ENCODE assay signal across 26 cellular contexts in the genomic region with DNA sequence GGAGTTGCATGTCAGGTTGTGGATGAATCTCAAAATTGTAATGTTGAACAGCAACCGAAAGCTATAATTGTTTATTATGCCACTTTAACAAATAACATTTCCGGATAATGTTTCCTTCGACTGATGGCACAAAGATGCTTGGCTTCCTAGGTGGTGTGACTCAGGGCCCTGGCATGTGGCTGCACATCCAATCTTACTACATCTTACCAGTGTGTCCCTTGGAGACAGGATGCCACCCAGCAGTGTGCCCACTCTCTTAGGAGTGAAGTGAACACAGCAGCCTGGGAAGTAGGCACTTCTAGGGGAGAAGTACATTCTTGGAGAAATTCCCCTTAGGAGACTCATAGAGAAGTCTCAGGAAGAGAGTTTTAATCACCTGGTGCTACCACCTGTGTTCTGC. TPM values are rescaled to one million over a fixed set of nuclear protein-coding genes. Genes with fewer than 3 reads are reported as not detected.
DNase-seq lines count a peak whose midpoint lies in the region; ATAC-seq and TF ChIP-seq lines count a peak whose summit lies in the region.
"Had no signal": no experiment of that assay in that cellular context is flagged by ENCODE, and none has a peak within 500 bp of the region (broad histone marks: within the 10 kb centered on the region; RNA-seq: fewer than 3 reads in every experiment).

No MANE protein-coding gene starts in this region.

- no peak overlapping the region for H3K9ac ChIP-seq in PC-3 (ENCODE audit: low read length)
- H3K9ac ChIP-seq: BLaER1 had no signal

- H3K9me3 Mint-ChIP-seq in immature natural killer cell: peaks cover 0 to 4% (median 0%) of the 10 kb centered on the region in 6 donors

- DNase-seq in EH (ENCODE audit: low read depth) (peak; percentile 25), PC-3 (peak; percentile 15), esophagus muscularis mucosa (ENCODE audit: extremely low spot score) (peak; percentile 42), vagina (ENCODE audit: extremely low spot score in 2 of 2) (peak; percentile 16 to 49), immature natural killer cell (no peak)
- DNase-seq: CD4-positive, CD25-positive, alpha-beta regulatory T cell; GF-D8; KBM-7; MM.1S; NCI-H1048; NCI-H1417 treated with DMSO at 0.1 percent for 48 hours; NCI-H1694 treated with DMSO at 0.1 percent for 48 hours; NCI-H2081; NCI-H2227 treated with DMSO at 0.1 percent for 48 hours; NCI-H526 treated with DMSO at 0.1 percent for 48 hours; Peyer's patch; SIG-M5 had no signal

- TF ChIP-seq EP300 in esophagus muscularis mucosa (IDR thresholded peaks at IDR 0.05): no peak

- CTCF ChIA-PET in PC-3 (lab: Charles Lee): no interaction called here

- peaks cover 1 to 5% (median 4%) of the 10 kb centered on the region in 3 donors for H3K27me3 Mint-ChIP-seq in immature natural killer cell (ENCODE audit: low read depth in 3 of 3)

- H3K36me3 ChIP-seq in PC-3 (ENCODE audit: low read depth, low read length) (no peaks in the 10 kb centered on the region), esophagus muscularis mucosa (no peaks in the 10 kb centered on the region), vagina (no peaks in the 10 kb centered on the region)
- H3K36me3 ChIP-seq: BLaER1, Peyer's patch had no signal

- H3K4me3 Mint-ChIP-seq in immature natural killer cell: no peak overlapping the region
- H3K4me3 Mint-ChIP-seq: CD4-positive, CD25-positive, alpha-beta regulatory T cell had no signal

- POLR2A ChIA-PET in PC-3 (lab: Charles Lee; ENCODE audit: unreplicated experiment): no interaction called here

- H3K4me2 ChIP-seq in PC-3 (ENCODE audit: low read length): no peak overlapping the region
- H3K4me2 ChIP-seq: BLaER1 had no signal

- no peak overlapping the region for H2AFZ ChIP-seq in PC-3 (ENCODE audit: low read length)

- no peak overlapping the region for H3K27ac ChIP-seq in PC-3 (ENCODE audit: low read length)
- no peak overlapping the region for H3K27ac ChIP-seq in esophagus muscularis mucosa (replicated peaks in 1 of 4)
- H3K27ac ChIP-seq in vagina: no peak overlapping the region
- H3K27ac ChIP-seq: BLaER1, Peyer's patch, SK-N-MC had no signal

- TF ChIP-seq CTCF in PC-3 (conservative IDR thresholded peaks at IDR 0.05; ENCODE audit: low read depth, low read length) (no peak), esophagus muscularis mucosa (IDR thresholded peaks at IDR 0.05) (no peak), vagina (IDR thresholded peaks at IDR 0.05) (no peak)

- intact Hi-C loops in PC-3 (cut with micrococcal nuclease): no loop called here
- intact Hi-C loops in esophagus muscularis mucosa (cut with DNase I): no loop called here
- intact Hi-C loops in vagina (cut with DNase I): no loop called here

- H3K4me1 ChIP-seq in PC-3 (ENCODE audit: insufficient read depth, low read length): peaks cover 6% of the 10 kb centered on the region; the same call in 1 of the 2 replicates
- H3K4me1 ChIP-seq in esophagus muscularis mucosa: no peaks in the 10 kb centered on the region
- no peaks in the 10 kb centered on the region for H3K4me1 ChIP-seq in vagina
- H3K4me1 ChIP-seq: BLaER1, Peyer's patch had no signal

- whole genome bisulfite sequencing in esophagus muscularis mucosa: 87% methylated on average over 3 of the region's 3 CpGs

- TF ChIP-seq POLR2A in esophagus muscularis mucosa (IDR thresholded peaks at IDR 0.05; ENCODE audit: low read depth) (no peak), vagina (IDR thresholded peaks at IDR 0.05) (no peak)

- H3F3A ChIP-seq in PC-3 (ENCODE audit: low read length, unreplicated experiment): no peaks in the 10 kb centered on the region

- ATAC-seq in PC-3 (no peak), HG03469 (IDR thresholded peaks at IDR 0.05; ENCODE audit: unreplicated experiment) (no peak), HG02884 (IDR thresholded peaks at IDR 0.05; ENCODE audit: unreplicated experiment) (no peak)

- H3K4me3 ChIP-seq in PC-3 (ENCODE audit: low read length) (no peak overlapping the region), esophagus muscularis mucosa (no peak overlapping the region), vagina (no peak overlapping the region)
- H3K4me3 ChIP-seq: BLaER1, Peyer's patch, SK-N-MC had no signal

- H3K9me3 ChIP-seq in PC-3 (ENCODE audit: low read length) (no peaks in the 10 kb centered on the region), esophagus muscularis mucosa (peaks cover 0 to 15% (median 9%) of the 10 kb centered on the region in 4 donors), vagina (no peaks in the 10 kb centered on the region)
- H3K9me3 ChIP-seq: BLaER1, Peyer's patch had no signal

- H4K20me1 ChIP-seq in PC-3 (ENCODE audit: low read length): no peaks in the 10 kb centered on the region
- H4K20me1 ChIP-seq: BLaER1 had no signal

- no TSS peak for BruUV-seq in PC-3 (replicated peaks; lab: Mats Ljungman, UMichigan)

- no peaks in the 10 kb centered on the region for H3K36me3 Mint-ChIP-seq in immature natural killer cell
- H3K36me3 Mint-ChIP-seq: CD4-positive, CD25-positive, alpha-beta regulatory T cell had no signal

- H3K4me1 Mint-ChIP-seq in immature natural killer cell: no peaks in the 10 kb centered on the region
- H3K4me1 Mint-ChIP-seq: CD4-positive, CD25-positive, alpha-beta regulatory T cell had no signal

- no peaks in the 10 kb centered on the region for H3K27me3 ChIP-seq in PC-3 (ENCODE audit: low read length)
- no peaks in the 10 kb centered on the region for H3K27me3 ChIP-seq in esophagus muscularis mucosa
- no peaks in the 10 kb centered on the region for H3K27me3 ChIP-seq in vagina
- H3K27me3 ChIP-seq: BLaER1, Peyer's patch had no signal

- no peaks in the 10 kb centered on the region for H3K9me2 ChIP-seq in PC-3 (replicated peaks; ENCODE audit: low read length)

- no peaks in the 10 kb centered on the region for H3K79me2 ChIP-seq in PC-3 (ENCODE audit: low read length)

- H3K27ac Mint-ChIP-seq in immature natural killer cell: no peak overlapping the region
- H3K27ac Mint-ChIP-seq: CD4-positive, CD25-positive, alpha-beta regulatory T cell had no signal

RNA-seq across cellular contexts. Expression of gene GPR26, which starts 33.0 kb away (rescaled TPM):
- not detected in 2 replicates for total RNA-seq in PC-3 (2014; rRNA removed)
- total RNA-seq in esophagus muscularis mucosa: not detected
- not detected for total RNA-seq in vagina
- polyA plus RNA-seq in immature natural killer cell: not detected
- total RNA-seq: A172; CD4-positive, CD25-positive, alpha-beta regulatory T cell; H4; LHCN-M2; NCI-H460; OCI-LY7; Peyer's patch had no signal
- polyA plus RNA-seq: CD4-positive, CD25-positive, alpha-beta regulatory T cell had no signal

Comparison
In these comparisons a context has a peak if more than half of its experiments do, and no peak if none do; other contexts are left out.
1. DNase-seq: peak in EH (single experiment), PC-3 (single experiment), esophagus muscularis mucosa (single experiment) and vagina (2 of 2); none in immature natural killer cell (0 of 3).